ENCODE assay signal across 1 cellular context in genomic region chr2:233013027-233013461, GRCh38.
TF ChIP-seq lines count a peak whose summit lies in the region.

Gene NGEF, minus strand, starts transcription at chr2:233013256. Its CDS starts 38,366 bp downstream, at chr2:232974890.

TF ChIP-seq in HepG2, 621 proteins besides CTCF, POLR2A, EP300 and RAD21 (continued from another document and continues in another):
- TF ChIP-seq TARDBP (CRISPR knock-in tag; IDR thresholded peaks at IDR 0.05) (peak; percentile 96), PBX3 (CRISPR knock-in tag; IDR thresholded peaks at IDR 0.05; ENCODE audit: borderline replicate concordance) (no peak), SP140L (CRISPR knock-in tag; IDR thresholded peaks at IDR 0.05; ENCODE audit: borderline replicate concordance) (no peak), RAD51 (IDR thresholded peaks at IDR 0.05; ENCODE audit: borderline replicate concordance) (no peak), ZNF142 (CRISPR knock-in tag; IDR thresholded peaks at IDR 0.05) (no peak), MYNN (CRISPR knock-in tag; IDR thresholded peaks at IDR 0.05; ENCODE audit: low read depth) (peak; percentile 75; the same call in 1 of the 2 replicates), ZNF256 (CRISPR knock-in tag; conservative IDR thresholded peaks at IDR 0.05) (no peak), HOXA3 (CRISPR knock-in tag; IDR thresholded peaks at IDR 0.05) (peak; percentile 94), ZNF749 (CRISPR knock-in tag; IDR thresholded peaks at IDR 0.05; ENCODE audit: borderline replicate concordance) (no peak), PCBP1 (IDR thresholded peaks at IDR 0.05; ENCODE audit: borderline replicate concordance, low read depth, low read length) (no peak), FOXA3 (CRISPR knock-in tag; IDR thresholded peaks at IDR 0.05) (peak; percentile 99), TFE3 (CRISPR knock-in tag; IDR thresholded peaks at IDR 0.05) (peak; percentile 82), RBM39 (IDR thresholded peaks at IDR 0.05; ENCODE audit: low read depth, low read length, poor library complexity, severe bottlenecking) (peak; percentile 30), CSRNP2 (CRISPR knock-in tag; conservative IDR thresholded peaks at IDR 0.05; ENCODE audit: low read depth) (no peak), MLLT10 (CRISPR knock-in tag; IDR thresholded peaks at IDR 0.05) (no peak), ZNF276 (CRISPR knock-in tag; IDR thresholded peaks at IDR 0.05; ENCODE audit: low read depth) (no peak; the same call in 1 of the 2 replicates), TBX3 (IDR thresholded peaks at IDR 0.05; ENCODE audit: borderline replicate concordance) (no peak), REXO4 (CRISPR knock-in tag; IDR thresholded peaks at IDR 0.05; ENCODE audit: borderline replicate concordance) (no peak), TCF12 (IDR thresholded peaks at IDR 0.05) (no peak), TCF12 (CRISPR knock-in tag; IDR thresholded peaks at IDR 0.05) (peak; percentile 34; the same call in 1 of the 2 replicates), ZNF205 (CRISPR knock-in tag; IDR thresholded peaks at IDR 0.05) (peak; percentile 72; the same call in 1 of the 2 replicates), ZNF605 (CRISPR knock-in tag; IDR thresholded peaks at IDR 0.05) (no peak), EHMT2 (IDR thresholded peaks at IDR 0.05; ENCODE audit: borderline replicate concordance, low read depth, low read length) (peak; percentile 28; the same call in 1 of the 2 replicates), MAFF (IDR thresholded peaks at IDR 0.05; ENCODE audit: low read depth, low read length) (no peak), KIAA2018 (CRISPR knock-in tag; IDR thresholded peaks at IDR 0.05; ENCODE audit: borderline replicate concordance) (no peak), MXD3 (CRISPR knock-in tag; IDR thresholded peaks at IDR 0.05) (peak; percentile 77; the same call in 1 of the 2 replicates), THAP11 (CRISPR knock-in tag; IDR thresholded peaks at IDR 0.05) (peak; percentile 79), NR0B2 (CRISPR knock-in tag; IDR thresholded peaks at IDR 0.05) (peak; percentile 72), ZNF580 (CRISPR knock-in tag; IDR thresholded peaks at IDR 0.05; ENCODE audit: borderline replicate concordance, low read depth) (peak; percentile 84; the same call in 1 of the 2 replicates), HMG20A (CRISPR knock-in tag; IDR thresholded peaks at IDR 0.05; ENCODE audit: borderline replicate concordance) (peak; percentile 85), POGK (CRISPR knock-in tag; conservative IDR thresholded peaks at IDR 0.05) (peak; percentile 76), ZNF17 (CRISPR knock-in tag; IDR thresholded peaks at IDR 0.05) (no peak)
